1 cellular context compared by ENCODE assay signal in the genomic region with DNA sequence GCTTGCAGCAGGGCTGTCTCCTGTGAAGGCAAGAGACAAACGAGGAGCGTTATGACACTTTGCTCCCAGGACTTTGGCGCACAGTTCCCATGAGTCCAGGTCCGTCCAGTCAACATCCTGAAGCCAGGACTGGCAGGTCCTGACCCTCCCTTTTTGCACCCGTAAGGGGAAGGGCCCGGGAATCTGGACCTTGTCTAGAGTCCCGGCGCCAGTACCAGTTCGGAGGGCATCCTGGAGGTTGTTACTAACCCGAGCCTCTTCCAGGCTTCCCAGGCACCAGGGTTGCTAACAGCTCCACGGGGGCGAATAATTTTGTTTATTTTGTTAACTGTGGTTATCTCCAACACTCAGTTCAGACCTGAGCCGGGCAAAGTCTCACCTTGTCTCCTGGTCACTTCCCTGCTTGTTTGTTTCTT.
TF ChIP-seq lines count a peak whose summit lies in the region.

No MANE protein-coding gene starts in this region.

TF ChIP-seq in SK-N-SH, 30 proteins besides CTCF, POLR2A, EP300 and RAD21 (continued from another document):
- TF ChIP-seq, protein P1, sequence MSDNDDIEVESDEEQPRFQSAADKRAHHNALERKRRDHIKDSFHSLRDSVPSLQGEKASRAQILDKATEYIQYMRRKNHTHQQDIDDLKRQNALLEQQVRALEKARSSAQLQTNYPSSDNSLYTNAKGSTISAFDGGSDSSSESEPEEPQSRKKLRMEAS (IDR thresholded peaks at IDR 0.05; ENCODE audit: low read depth) = no peak
- TF ChIP-seq RCOR1 (IDR thresholded peaks at IDR 0.05; ENCODE audit: low read length) (no peak), JUND (IDR thresholded peaks at IDR 0.05) (no peak), SMC3 (IDR thresholded peaks at IDR 0.05; ENCODE audit: low read depth, low read length) (no peak), TAF1 (IDR thresholded peaks at IDR 0.05; ENCODE audit: borderline replicate concordance, low read depth, low read length) (no peak)
